1 cellular context compared by ENCODE assay signal in the genomic region with DNA sequence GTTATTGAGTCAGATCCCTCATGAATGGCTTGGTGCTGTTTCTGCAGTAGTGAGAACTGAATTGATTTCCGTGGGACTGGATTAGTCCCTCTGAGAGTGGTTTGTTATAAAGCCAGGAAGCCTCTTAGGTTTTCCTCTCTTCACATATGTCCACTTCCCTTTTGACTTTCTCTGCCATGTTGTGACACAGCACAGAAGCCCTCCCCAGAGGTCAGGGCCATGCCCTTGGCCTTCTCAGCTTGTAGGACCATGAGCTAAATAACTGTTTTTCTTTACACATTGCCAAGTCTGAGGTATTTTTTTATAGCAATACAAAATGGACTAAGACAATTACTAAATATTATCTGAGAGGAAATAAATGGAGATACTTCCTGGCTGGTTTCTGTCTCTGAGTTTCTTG.
TF ChIP-seq lines count a peak whose summit lies in the region.

No MANE protein-coding gene starts in this region.

TF ChIP-seq in HCT116, 20 proteins besides CTCF, POLR2A, EP300 and RAD21:
- no peak for TF ChIP-seq EZH2phosphoT487 (IDR thresholded peaks at IDR 0.05; ENCODE audit: borderline replicate concordance)
- no peak for TF ChIP-seq TCF7L2 (IDR thresholded peaks at IDR 0.05; ENCODE audit: borderline replicate concordance, extremely low read depth, insufficient read depth, insufficient read length)
- TF ChIP-seq CBX3 (IDR thresholded peaks at IDR 0.05; ENCODE audit: low read depth), result no peak
- TF ChIP-seq ELF1 (IDR thresholded peaks at IDR 0.05; ENCODE audit: borderline replicate concordance, low read depth), result no peak
- TF ChIP-seq, protein P1, sequence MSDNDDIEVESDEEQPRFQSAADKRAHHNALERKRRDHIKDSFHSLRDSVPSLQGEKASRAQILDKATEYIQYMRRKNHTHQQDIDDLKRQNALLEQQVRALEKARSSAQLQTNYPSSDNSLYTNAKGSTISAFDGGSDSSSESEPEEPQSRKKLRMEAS (IDR thresholded peaks at IDR 0.05), result no peak
- TF ChIP-seq EZH2 (IDR thresholded peaks at IDR 0.05), result no peak
- TF ChIP-seq SP1 (IDR thresholded peaks at IDR 0.05; ENCODE audit: low read depth), result no peak
- TF ChIP-seq ZNF274 (IDR thresholded peaks at IDR 0.05; ENCODE audit: low read depth, low read length), result no peak
- no peak for TF ChIP-seq SRF (IDR thresholded peaks at IDR 0.05; ENCODE audit: low read depth)
- no peak for TF ChIP-seq FOSL1 (IDR thresholded peaks at IDR 0.05; ENCODE audit: low read depth)
- no peak for TF ChIP-seq EGR1 (IDR thresholded peaks at IDR 0.05; ENCODE audit: low read depth)
- TF ChIP-seq YY1 (IDR thresholded peaks at IDR 0.05; ENCODE audit: extremely low read depth, insufficient replicate concordance, low read depth, low read length), result no peak
- TF ChIP-seq, protein P2, sequence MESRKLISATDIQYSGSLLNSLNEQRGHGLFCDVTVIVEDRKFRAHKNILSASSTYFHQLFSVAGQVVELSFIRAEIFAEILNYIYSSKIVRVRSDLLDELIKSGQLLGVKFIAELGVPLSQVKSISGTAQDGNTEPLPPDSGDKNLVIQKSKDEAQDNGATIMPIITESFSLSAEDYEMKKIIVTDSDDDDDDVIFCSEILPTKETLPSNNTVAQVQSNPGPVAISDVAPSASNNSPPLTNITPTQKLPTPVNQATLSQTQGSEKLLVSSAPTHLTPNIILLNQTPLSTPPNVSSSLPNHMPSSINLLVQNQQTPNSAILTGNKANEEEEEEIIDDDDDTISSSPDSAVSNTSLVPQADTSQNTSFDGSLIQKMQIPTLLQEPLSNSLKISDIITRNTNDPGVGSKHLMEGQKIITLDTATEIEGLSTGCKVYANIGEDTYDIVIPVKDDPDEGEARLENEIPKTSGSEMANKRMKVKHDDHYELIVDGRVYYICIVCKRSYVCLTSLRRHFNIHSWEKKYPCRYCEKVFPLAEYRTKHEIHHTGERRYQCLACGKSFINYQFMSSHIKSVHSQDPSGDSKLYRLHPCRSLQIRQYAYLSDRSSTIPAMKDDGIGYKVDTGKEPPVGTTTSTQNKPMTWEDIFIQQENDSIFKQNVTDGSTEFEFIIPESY (IDR thresholded peaks at IDR 0.05; ENCODE audit: extremely low read depth, insufficient replicate concordance, low read length), result no peak
- no peak for TF ChIP-seq SIN3A (IDR thresholded peaks at IDR 0.05; ENCODE audit: low read depth)
- no peak for TF ChIP-seq POLR2AphosphoS5 (IDR thresholded peaks at IDR 0.05; ENCODE audit: low read depth, low read length)
